Comparison of ENCODE assay signal across 7 cellular contexts in genomic region chr6:23077797-23078196, GRCh38.
"Had no signal": no experiment of that assay in that cellular context is flagged by ENCODE, and none has a peak within 500 bp of the region (broad histone marks: within the 10 kb centered on the region; RNA-seq: fewer than 3 reads in every experiment).

No MANE protein-coding gene starts in this region.

- ATAC-seq: HCT116, K562 had no signal

- DNase-seq: GM23248, GOT3, H7, HFFc6, IMR-90 had no signal
